8 cellular contexts compared by ENCODE assay signal in genomic region chr22:25110596-25110845, GRCh38.
DNase-seq lines count a peak whose midpoint lies in the region; ATAC-seq and TF ChIP-seq lines count a peak whose summit lies in the region.

No MANE protein-coding gene starts in this region.

- no peaks in the 10 kb centered on the region for H3K36me3 Mint-ChIP-seq in activated naive CD4-positive, alpha-beta T cell treated with anti-CD3 and anti-CD28 coated beads, Interleukin-2, amount 50 U/mL, for 24 hours
- no peaks in the 10 kb centered on the region for H3K36me3 Mint-ChIP-seq in brain

- peaks cover 2% of the 10 kb centered on the region for H3K27me3 ChIP-seq in lower lobe of right lung (ENCODE audit: low read depth)
- H3K27me3 ChIP-seq in transverse colon, result no peaks in the 10 kb centered on the region

- H3K27ac ChIP-seq in lower lobe of right lung, result peak overlapping the region; percentile 87
- peak overlapping the region; percentile 85 to 95 (median 86) for H3K27ac ChIP-seq in transverse colon

- 27% methylated on average over 4 of the region's 4 CpGs; no CpG with 5 or more reads in 1 of the 2 donors for WGBS in transverse colon (ENCODE audit: low coverage in 1 of 2), 2 donors

- in situ Hi-C loops in transverse colon (cut with MboI; ENCODE audit: low pct_ligation_motif_present in 1 of 4, low pct_unique_long_range_greater_than_20kb in 1 of 4, low sequenced_read_pairs in 3 of 4), result no loop called here

- no peak for DNase-seq in activated naive CD4-positive, alpha-beta T cell (lab: John Stamatoyannopoulos, UW)
- no peak for DNase-seq in lower lobe of right lung
- no peak for DNase-seq in transverse colon
- no peak for DNase-seq in NCI-H2196 treated with DMSO at 0.1 percent for 48 hours (lab: John Stamatoyannopoulos, UW; ENCODE audit: unreplicated experiment)
- no peak for DNase-seq in medulla oblongata (ENCODE audit: extremely low spot score)

- ATAC-seq in lower lobe of right lung, result no peak
- no peak for ATAC-seq in HG03342 (IDR thresholded peaks at IDR 0.05; ENCODE audit: unreplicated experiment)

- H3K4me3 Mint-ChIP-seq in activated naive CD4-positive, alpha-beta T cell treated with anti-CD3 and anti-CD28 coated beads, Interleukin-2, amount 50 U/mL, for 24 hours, result peak overlapping the region; percentile 88
- peak overlapping the region; percentile 83 to 91 (median 88) for H3K4me3 Mint-ChIP-seq in brain

- H3K36me3 ChIP-seq in lower lobe of right lung (no peaks in the 10 kb centered on the region), transverse colon (no peaks in the 10 kb centered on the region)

- TF ChIP-seq POLR2A in transverse colon (IDR thresholded peaks at IDR 0.05), result no peak

- no peaks in the 10 kb centered on the region for H3K9me3 Mint-ChIP-seq in activated naive CD4-positive, alpha-beta T cell treated with anti-CD3 and anti-CD28 coated beads, Interleukin-2, amount 50 U/mL, for 24 hours
- peaks cover 0 to 2% (median 0%) of the 10 kb centered on the region in 5 experiments for H3K9me3 Mint-ChIP-seq in brain

- H3K4me1 ChIP-seq in lower lobe of right lung (peaks cover 56% of the 10 kb centered on the region), transverse colon (peaks cover 22 to 57% (median 47%) of the 10 kb centered on the region in 4 donors)

- H3K4me3 ChIP-seq in lower lobe of right lung, result peak overlapping the region; percentile 65
- peak overlapping the region in 3 of 4 donors; percentile 42 to 66 (median 52) for H3K4me3 ChIP-seq in transverse colon

- H3K4me1 Mint-ChIP-seq in activated naive CD4-positive, alpha-beta T cell treated with anti-CD3 and anti-CD28 coated beads, Interleukin-2, amount 50 U/mL, for 24 hours, result peaks cover 22% of the 10 kb centered on the region
- peaks cover 55% of the 10 kb centered on the region for H3K4me1 Mint-ChIP-seq in brain

- intact Hi-C loops in lower lobe of right lung (cut with DNase I), result no loop called here
- intact Hi-C loops in transverse colon (cut with DNase I; ENCODE audit: low total_unique reads), result loop anchor here (5.0 kb wide), 1 partner anchor 42 kb away; no protein-coding TSS in a partner anchor

- H3K27me3 Mint-ChIP-seq in activated naive CD4-positive, alpha-beta T cell treated with anti-CD3 and anti-CD28 coated beads, Interleukin-2, amount 50 U/mL, for 24 hours, result no peaks in the 10 kb centered on the region
- H3K27me3 Mint-ChIP-seq in brain, result peaks cover 3% of the 10 kb centered on the region

- H3K9me3 ChIP-seq in lower lobe of right lung (no peaks in the 10 kb centered on the region), transverse colon (no peaks in the 10 kb centered on the region)

- TF ChIP-seq CTCF in brain (conservative IDR thresholded peaks at IDR 0.05) (no peak), lower lobe of right lung (IDR thresholded peaks at IDR 0.05) (no peak), transverse colon (IDR thresholded peaks at IDR 0.05) (no peak)

- TF ChIP-seq EP300 in transverse colon (IDR thresholded peaks at IDR 0.05; ENCODE audit: low read depth), result no peak

- no peak overlapping the region for H3K27ac Mint-ChIP-seq in activated naive CD4-positive, alpha-beta T cell treated with anti-CD3 and anti-CD28 coated beads, Interleukin-2, amount 50 U/mL, for 24 hours
- H3K27ac Mint-ChIP-seq in brain, result peak overlapping the region; percentile 77 to 98 (median 95)
